In the genomic region with DNA sequence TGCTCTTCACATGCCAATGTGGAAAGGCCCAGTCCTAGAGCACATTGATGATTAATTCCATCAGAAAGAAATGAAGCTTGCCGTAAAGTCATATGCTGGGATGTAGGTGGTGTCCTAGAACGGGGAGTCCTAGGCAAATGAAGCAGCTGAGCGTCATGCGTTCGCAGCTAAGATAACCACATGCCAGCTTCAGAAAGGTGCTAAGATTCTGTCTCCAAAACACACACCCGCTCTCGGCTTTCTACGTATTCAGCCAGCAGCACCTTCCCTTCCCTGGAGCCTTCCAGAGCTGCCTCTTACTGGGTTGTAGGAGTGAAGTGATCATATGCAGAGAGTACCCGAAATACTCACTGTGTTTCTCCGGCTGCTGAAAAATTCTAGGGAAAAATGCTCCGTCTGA, we compare ENCODE assay signal across 22 cellular contexts.
DNase-seq lines count a peak whose midpoint lies in the region; TF ChIP-seq lines count a peak whose summit lies in the region.
"Had no signal": no experiment of that assay in that cellular context is flagged by ENCODE, and none has a peak within 500 bp of the region (broad histone marks: within the 10 kb centered on the region; RNA-seq: fewer than 3 reads in every experiment).

No MANE protein-coding gene starts in this region.

- H3K4me1 Mint-ChIP-seq in activated naive CD4-positive, alpha-beta T cell treated with anti-CD3 and anti-CD28 coated beads, Interleukin-2, amount 10 ng/mL, durations not matched to agents 7 days and 5 days: no peaks in the 10 kb centered on the region
- H3K4me1 Mint-ChIP-seq in progenitor cell of endocrine pancreas (ENCODE audit: low read depth): peaks cover 30% of the 10 kb centered on the region
- H3K4me1 Mint-ChIP-seq: CD4-positive, alpha-beta memory T cell had no signal

- peaks cover 27% of the 10 kb centered on the region for H3K27me3 Mint-ChIP-seq in activated naive CD4-positive, alpha-beta T cell treated with anti-CD3 and anti-CD28 coated beads, Interleukin-2, amount 10 ng/mL, durations not matched to agents 7 days and 5 days
- H3K27me3 Mint-ChIP-seq in progenitor cell of endocrine pancreas: peaks cover 18% of the 10 kb centered on the region
- H3K27me3 Mint-ChIP-seq: CD4-positive, alpha-beta memory T cell had no signal

- no peak overlapping the region for H3K4me3 ChIP-seq in BLaER1 treated with 17β-estradiol and CSF1 and Interleukin-3, amounts not matched to agents 10 nM and 100 nM
- H3K4me3 ChIP-seq: Peyer's patch, SJCRH30 had no signal

- H3K9me3 Mint-ChIP-seq in activated naive CD4-positive, alpha-beta T cell treated with anti-CD3 and anti-CD28 coated beads, Interleukin-2, amount 10 ng/mL, durations not matched to agents 7 days and 5 days: no peaks in the 10 kb centered on the region
- H3K9me3 Mint-ChIP-seq in progenitor cell of endocrine pancreas (ENCODE audit: low read depth): no peaks in the 10 kb centered on the region
- H3K9me3 Mint-ChIP-seq: CD4-positive, alpha-beta memory T cell had no signal

- H3K4me1 ChIP-seq in BLaER1 treated with 17β-estradiol and CSF1 and Interleukin-3, amounts not matched to agents 10 nM and 100 nM: peaks cover 10 to 30% (median 26%) of the 10 kb centered on the region in 10 experiments
- H3K4me1 ChIP-seq: Caco-2, Peyer's patch, SJCRH30 had no signal

- no peaks in the 10 kb centered on the region for H4K20me1 ChIP-seq in BLaER1 treated with 17β-estradiol and CSF1 and Interleukin-3, amounts not matched to agents 10 nM and 100 nM

- TF ChIP-seq CTCF in progenitor cell of endocrine pancreas (IDR thresholded peaks at IDR 0.05; ENCODE audit: unreplicated experiment): no peak

- H3K4me3 Mint-ChIP-seq in activated naive CD4-positive, alpha-beta T cell treated with anti-CD3 and anti-CD28 coated beads, Interleukin-2, amount 10 ng/mL, durations not matched to agents 7 days and 5 days: no peak overlapping the region
- no peak overlapping the region for H3K4me3 Mint-ChIP-seq in progenitor cell of endocrine pancreas (ENCODE audit: low read depth)
- H3K4me3 Mint-ChIP-seq: CD4-positive, alpha-beta memory T cell had no signal

- intact Hi-C loops in posterior cingulate gyrus (cut with DNase I): loop anchor here (10.0 kb wide), 1 partner anchor 425 kb away; a partner anchor contains a TSS

- no peak overlapping the region for H3K9ac ChIP-seq in BLaER1 treated with 17β-estradiol and CSF1 and Interleukin-3, amounts not matched to agents 10 nM and 100 nM
- H3K9ac ChIP-seq: KMS-11 had no signal

- peak in 24 of 61 donors; percentile 6 to 77 (median 26) for DNase-seq in caudate nucleus (lab: John Stamatoyannopoulos, UW)
- peak; percentile 69 for DNase-seq in inferior parietal cortex (ENCODE audit: extremely low spot score)
- peak in 7 of 10 donors; percentile 39 to 93 (median 56) for DNase-seq in posterior cingulate gyrus
- DNase-seq in activated naive CD4-positive, alpha-beta T cell treated with anti-CD3 and anti-CD28 coated beads, Interleukin-2, amount 10 ng/mL, durations not matched to agents 7 days and 5 days: no peak
- no peak for DNase-seq in NCI-H774 (lab: John Stamatoyannopoulos, UW)
- DNase-seq in progenitor cell of endocrine pancreas (ENCODE audit: low spot score, unreplicated experiment): no peak
- DNase-seq: Caco-2; CD4-positive, alpha-beta memory T cell; DMS 273 treated with DMSO at 0.1 percent for 48 hours; DMS79 treated with DMSO at 0.1 percent for 48 hours; GOT3; IMR-90; NCI-H1092 treated with DMSO at 0.1 percent for 48 hours; NCI-H146; NCI-H2029; NCI-H226; NCI-H510A treated with DMSO at 0.1 percent for 48 hours; NCI-H748 treated with DMSO at 0.1 percent for 48 hours; Peyer's patch; SJCRH30 had no signal

- H3K27ac ChIP-seq in BLaER1 treated with 17β-estradiol and CSF1 and Interleukin-3, amounts not matched to agents 10 nM and 100 nM: 0 out of 22 replicates have a peak overlapping the region, but pooled peaks of 2 of the 11 experiments have one; percentile 3 to 8
- peak overlapping the region; percentile 71 for H3K27ac ChIP-seq in caudate nucleus (ENCODE audit: low read depth, low read length)
- H3K27ac ChIP-seq: KMS-11, Peyer's patch, SJCRH30 had no signal

- H3K27ac Mint-ChIP-seq in activated naive CD4-positive, alpha-beta T cell treated with anti-CD3 and anti-CD28 coated beads, Interleukin-2, amount 10 ng/mL, durations not matched to agents 7 days and 5 days: no peak overlapping the region
- H3K27ac Mint-ChIP-seq in progenitor cell of endocrine pancreas: no peak overlapping the region
- H3K27ac Mint-ChIP-seq: CD4-positive, alpha-beta memory T cell had no signal

- CTCF ChIA-PET in activated naive CD4-positive, alpha-beta T cell treated with anti-CD3 and anti-CD28 coated beads, Interleukin-2, amount 10 ng/mL, durations not matched to agents 7 days and 5 days (lab: Charles Lee): no interaction called here

- H3K27me3 ChIP-seq in BLaER1 treated with 17β-estradiol and CSF1 and Interleukin-3, amounts not matched to agents 10 nM and 100 nM: no peaks in the 10 kb centered on the region
- H3K27me3 ChIP-seq: Peyer's patch, SJCRH30 had no signal

- H3K9me3 ChIP-seq in BLaER1 treated with 17β-estradiol and CSF1 and Interleukin-3, amounts not matched to agents 10 nM and 100 nM (replicated peaks in 1 of 11): no peaks in the 10 kb centered on the region
- H3K9me3 ChIP-seq: Caco-2, Peyer's patch, SJCRH30 had no signal

- H3K36me3 Mint-ChIP-seq in activated naive CD4-positive, alpha-beta T cell treated with anti-CD3 and anti-CD28 coated beads, Interleukin-2, amount 10 ng/mL, durations not matched to agents 7 days and 5 days: no peaks in the 10 kb centered on the region
- H3K36me3 Mint-ChIP-seq in progenitor cell of endocrine pancreas (ENCODE audit: insufficient read depth): no peaks in the 10 kb centered on the region

- H3K36me3 ChIP-seq in BLaER1 treated with 17β-estradiol and CSF1 and Interleukin-3, amounts not matched to agents 10 nM and 100 nM: no peaks in the 10 kb centered on the region
- H3K36me3 ChIP-seq: Peyer's patch, SJCRH30 had no signal

- H3K4me2 ChIP-seq in BLaER1 treated with 17β-estradiol and CSF1 and Interleukin-3, amounts not matched to agents 10 nM and 100 nM: peak overlapping the region in 10 of 11 experiments; percentile 1 to 66 (median 42); a peak in 18 of 22 replicates
- H3K4me2 ChIP-seq: KMS-11 had no signal

Comparison
In these comparisons a context has a peak if more than half of its experiments do, and no peak if none do; other contexts are left out.
1. DNase-seq: peak in inferior parietal cortex (single experiment) and posterior cingulate gyrus (7 of 10); none in activated naive CD4-positive, alpha-beta T cell treated with anti-CD3 and anti-CD28 coated beads, Interleukin-2, amount 10 ng/mL, durations not matched to agents 7 days and 5 days (single experiment), NCI-H774 (single experiment) and progenitor cell of endocrine pancreas (single experiment).